Comparison of ENCODE assay signal across 9 cellular contexts in the genomic region with DNA sequence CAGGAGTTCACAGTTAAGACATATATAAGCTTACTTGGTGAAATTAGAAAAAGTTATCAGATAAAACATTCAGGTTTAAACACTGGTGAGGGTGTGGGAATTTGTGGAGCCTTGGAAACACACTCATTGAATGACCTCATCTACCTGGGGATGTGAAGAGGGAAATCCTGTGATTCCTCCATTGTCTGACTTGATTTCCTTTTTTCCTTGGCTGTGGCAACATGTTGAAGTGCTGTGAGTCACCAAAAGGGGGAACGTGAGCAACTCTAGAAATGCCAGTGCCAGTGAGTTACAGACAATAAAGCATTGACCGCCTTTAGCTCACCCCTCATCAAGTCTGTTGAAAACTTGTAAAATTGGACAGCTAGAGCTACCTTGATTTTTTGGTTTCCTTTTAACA. TPM values are rescaled to one million over a fixed set of nuclear protein-coding genes. Genes with fewer than 3 reads are reported as not detected.
DNase-seq lines count a peak whose midpoint lies in the region; ATAC-seq, FAIRE-seq and TF ChIP-seq lines count a peak whose summit lies in the region.
"Had no signal": no experiment of that assay in that cellular context is flagged by ENCODE, and none has a peak within 500 bp of the region (broad histone marks: within the 10 kb centered on the region; RNA-seq: fewer than 3 reads in every experiment).

No MANE protein-coding gene starts in this region.

- no peak for FAIRE-seq in GM12891 (lab: Jason Lieb, UNC)

- peak overlapping the region; percentile 26 for H3K27ac ChIP-seq in ACC112 (ENCODE audit: low read depth, low read length)

- H3K4me3 ChIP-seq in ACC112 (ENCODE audit: low read depth, low read length) (peak overlapping the region; percentile 93; the same call in 1 of the 2 replicates), fibroblast of the aortic adventitia (ENCODE audit: low read depth, low read length) (no peak overlapping the region)

- H3K9me3 ChIP-seq in ES-I3 (ENCODE audit: control insufficient read depth, insufficient read depth, low read length) = no peaks in the 10 kb centered on the region; the same call in 1 of the 2 replicates

- peak; percentile 37 for TF ChIP-seq CTCF in fibroblast of the aortic adventitia (IDR thresholded peaks at IDR 0.05; ENCODE audit: insufficient read depth, low read length)

- peak overlapping the region; percentile 71; the same call in 1 of the 2 replicates for H3K9ac ChIP-seq in ES-I3 (ENCODE audit: low read depth, low read length)

- no peak overlapping the region for H2AFZ ChIP-seq in ACC112 (ENCODE audit: low read length, unreplicated experiment)

- no peaks in the 10 kb centered on the region for H3K27me3 ChIP-seq in ACC112 (ENCODE audit: insufficient read depth, low read length)

- peak; percentile 49 for DNase-seq in SKM-1 treated with dmso at 0.1 percent for 144 hours (lab: John Stamatoyannopoulos, UW; ENCODE audit: unreplicated experiment)
- DNase-seq in fibroblast of the aortic adventitia (ENCODE audit: low read depth) = peak; percentile 57
- no peak for DNase-seq in HCEC 1CT
- no peak for DNase-seq in KG1 (lab: John Stamatoyannopoulos, UW)
- DNase-seq in GM12891 (ENCODE audit: insufficient read length, low spot score) = no peak
- DNase-seq: cerebellar nuclear complex had no signal

- no peak for TF ChIP-seq POLR2A in GM12891 (IDR thresholded peaks at IDR 0.05; ENCODE audit: low read depth, low read length)

- ATAC-seq in HG02884 (IDR thresholded peaks at IDR 0.05; ENCODE audit: unreplicated experiment) = no peak

- H3K4me1 ChIP-seq in ACC112 (ENCODE audit: control insufficient read depth, insufficient read depth, low read length, unreplicated experiment) (peaks cover 13% of the 10 kb centered on the region), ES-I3 (ENCODE audit: insufficient read depth, low read length) (peaks cover 10% of the 10 kb centered on the region)

- H3K79me2 ChIP-seq in ACC112 (ENCODE audit: control insufficient read depth, insufficient read depth, low read length, unreplicated experiment) = peaks cover 72% of the 10 kb centered on the region

- H3K36me3 ChIP-seq in ACC112 (ENCODE audit: insufficient read depth, low read length) (0 out of 2 replicates have a peak, but pooled peaks cover 2% of the 10 kb centered on the region), ES-I3 (ENCODE audit: insufficient read depth, low read length) (no peaks in the 10 kb centered on the region)

TF ChIP-seq in GM12891, 5 proteins besides CTCF, POLR2A, EP300 and RAD21:
- TF ChIP-seq PAX5 (IDR thresholded peaks at IDR 0.05; ENCODE audit: insufficient read depth, low read length, severe bottlenecking) (no peak), POU2F2 (IDR thresholded peaks at IDR 0.05; ENCODE audit: low read depth, low read length) (no peak), SPI1 (IDR thresholded peaks at IDR 0.05; ENCODE audit: low read depth, low read length) (no peak), TAF1 (IDR thresholded peaks at IDR 0.05; ENCODE audit: low read depth, low read length) (no peak), POLR2AphosphoS5 (IDR thresholded peaks at IDR 0.05; ENCODE audit: low read depth, low read length) (no peak)
TF ChIP-seq in GM12891: peak in this region for 0.

RNA-seq across cellular contexts. Expression of a gene that starts 1.8 kb away (rescaled TPM):
- total RNA-seq in fibroblast of the aortic adventitia (ENCODE audit: low replicate concordance) = 24.8 and 30.5 TPM in 2 replicates
- polyA plus RNA-seq in GM12891 (2012; ENCODE audit: low read depth, missing spikeins) = 34.0 TPM

RNA-seq across cellular contexts. Expression of a gene that starts 3.5 kb away (rescaled TPM):
- total RNA-seq in fibroblast of the aortic adventitia (ENCODE audit: low replicate concordance) = 43.4 and 80.7 TPM in 2 replicates
- polyA plus RNA-seq in GM12891 (2012; ENCODE audit: low read depth, missing spikeins) = 61.8 TPM

RNA-seq across cellular contexts. Expression of a gene that starts 52.3 kb away (rescaled TPM):
- 33.3 and 44.0 TPM in 2 replicates for total RNA-seq in fibroblast of the aortic adventitia (ENCODE audit: low replicate concordance)
- 34.2 TPM for polyA plus RNA-seq in GM12891 (2012; ENCODE audit: low read depth, missing spikeins)

Comparison
In these comparisons a context has a peak if more than half of its experiments do, and no peak if none do; other contexts are left out.
1. DNase-seq: peak in SKM-1 treated with dmso at 0.1 percent for 144 hours (single experiment) and fibroblast of the aortic adventitia (single experiment); none in HCEC 1CT (single experiment), KG1 (single experiment) and GM12891 (single experiment).